ENCODE assay signal across 16 cellular contexts in genomic region chr9:131011274-131012022, GRCh38. TPM values are rescaled to one million over a fixed set of nuclear protein-coding genes. Genes with fewer than 3 reads are reported as not detected.
"Had no signal": no experiment of that assay in that cellular context is flagged by ENCODE, and none has a peak within 500 bp of the region (broad histone marks: within the 10 kb centered on the region; RNA-seq: fewer than 3 reads in every experiment).

No MANE protein-coding gene starts in this region.

- H3K9me3 Mint-ChIP-seq: activated B cell treated with CpG ODN at 0.5 μM for 24 hours; activated naive CD8-positive, alpha-beta T cell treated with anti-CD3 and anti-CD28 coated beads for 36 hours; immature natural killer cell; neural crest cell had no signal

- H3K4me3 Mint-ChIP-seq: activated B cell treated with CpG ODN at 0.5 μM for 24 hours; activated naive CD8-positive, alpha-beta T cell treated with anti-CD3 and anti-CD28 coated beads for 36 hours; immature natural killer cell had no signal

- H3K36me3 ChIP-seq: colonic mucosa, esophagus squamous epithelium, pancreas, tibial artery had no signal

- H3K27ac Mint-ChIP-seq: activated B cell treated with CpG ODN at 0.5 μM for 24 hours; activated naive CD8-positive, alpha-beta T cell treated with anti-CD3 and anti-CD28 coated beads for 36 hours; immature natural killer cell had no signal

- H3K9me3 ChIP-seq: colonic mucosa, esophagus squamous epithelium, pancreas, tibial artery had no signal

- FAIRE-seq: endothelial cell of umbilical vein, pancreas had no signal

- H3K27ac ChIP-seq: colonic mucosa, pancreas, tibial artery had no signal

- H3K4me1 Mint-ChIP-seq: activated naive CD8-positive, alpha-beta T cell treated with anti-CD3 and anti-CD28 coated beads for 36 hours; brain; immature natural killer cell had no signal

- H3K4me1 ChIP-seq: colonic mucosa, pancreas had no signal

- H3K4me3 ChIP-seq: colonic mucosa, esophagus squamous epithelium, pancreas, tibial artery had no signal

- DNase-seq: activated B cell treated with CpG ODN at 0.5 μM for 24 hours; activated CD4-positive, alpha-beta T cell treated with anti-CD3 and anti-CD28 coated beads for 48 hours; activated CD8-positive, alpha-beta memory T cell treated with anti-CD3 and anti-CD28 coated beads, Interleukin-2, amount 50 U/mL, for 48 hours; activated naive CD8-positive, alpha-beta T cell treated with anti-CD3 and anti-CD28 coated beads for 36 hours; central memory CD4-positive, alpha-beta T cell; colonic mucosa; effector CD4-positive, alpha-beta T cell; esophagus squamous epithelium; hypothalamus; immature natural killer cell; stimulated activated CD4-positive, alpha-beta T cell treated with anti-CD3 and anti-CD28 coated beads, Interleukin-1b, Interleukin-23, amount 100 ng/mL, for 48 hours; tibial artery had no signal

- H3K36me3 Mint-ChIP-seq: activated naive CD8-positive, alpha-beta T cell treated with anti-CD3 and anti-CD28 coated beads for 36 hours; brain; immature natural killer cell had no signal

RNA-seq across cellular contexts. Expression of gene LAMC3, which starts 2.5 kb away (rescaled TPM):
- total RNA-seq: activated B cell treated with CpG ODN at 0.5 μM for 24 hours had no signal
- polyA plus RNA-seq: immature natural killer cell had no signal
